In the genomic region with DNA sequence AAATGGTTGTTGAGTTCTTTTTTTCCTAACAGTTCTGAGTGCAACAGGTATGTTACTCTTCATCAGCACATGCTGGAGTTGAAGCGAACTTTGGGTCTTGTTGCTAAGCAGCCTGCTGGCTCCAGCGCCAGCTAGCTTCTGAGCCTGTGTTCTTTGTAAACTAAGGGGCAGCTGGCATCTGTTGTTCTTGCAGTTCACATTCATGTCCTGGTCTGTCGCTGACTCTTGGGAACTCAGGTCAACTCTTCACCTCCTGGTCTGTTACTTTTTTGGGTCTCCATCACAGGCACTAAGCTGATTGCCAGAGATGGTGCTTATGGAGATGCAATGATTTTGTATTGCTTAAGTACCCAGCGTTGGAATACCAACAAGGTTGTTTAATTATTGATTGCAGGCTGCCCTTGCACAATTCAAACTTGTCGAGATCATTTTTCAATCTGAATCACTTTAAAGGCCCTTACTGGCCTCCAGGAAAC, we compare ENCODE assay signal across 20 cellular contexts. TPM values are rescaled to one million over a fixed set of nuclear protein-coding genes. Genes with fewer than 3 reads are reported as not detected.
A peak's percentile ranks its signal among the peaks of the same experiment; 100 is the strongest.
DNase-seq lines count a peak whose midpoint lies in the region; ATAC-seq and TF ChIP-seq lines count a peak whose summit lies in the region.
"Had no signal": no experiment of that assay in that cellular context is flagged by ENCODE, and none has a peak within 500 bp of the region (broad histone marks: within the 10 kb centered on the region; RNA-seq: fewer than 3 reads in every experiment).

No MANE protein-coding gene starts in this region.

- CTCF ChIA-PET in activated naive CD4-positive, alpha-beta T cell treated with anti-CD3 and anti-CD28 coated beads, Interleukin-2, amount 10 ng/mL, durations not matched to agents 7 days and 5 days (lab: Charles Lee) = interaction anchor here (0.7 to 7.8 kb wide), 10 partner anchors 9 to 230 kb away, joined by 3 to 87 read pairs (median 16); no protein-coding TSS in a partner anchor

- intact Hi-C loops in heart right ventricle (cut with DNase I) = loop anchor here in 1 of 10 donors (5.0 kb wide), 1 partner anchor 118 kb away; no protein-coding TSS in a partner anchor
- intact Hi-C loops in cardiac septum (cut with DNase I) = no loop called here

- H3K36me3 ChIP-seq in heart right ventricle = peaks cover 0 to 47% (median 7%) of the 10 kb centered on the region in 9 donors

- H3K9me3 ChIP-seq in heart right ventricle = no peaks in the 10 kb centered on the region
- H3K9me3 ChIP-seq: MG63, Peyer's patch, suprapubic skin had no signal

- H3K4me1 Mint-ChIP-seq in activated naive CD4-positive, alpha-beta T cell treated with anti-CD3 and anti-CD28 coated beads, Interleukin-2, amount 10 ng/mL, durations not matched to agents 7 days and 5 days = peaks cover 48% of the 10 kb centered on the region

- H3K36me3 Mint-ChIP-seq in activated naive CD4-positive, alpha-beta T cell treated with anti-CD3 and anti-CD28 coated beads, Interleukin-2, amount 10 ng/mL, durations not matched to agents 7 days and 5 days = peaks cover 30% of the 10 kb centered on the region

- DNase-seq in heart right ventricle = peak; percentile 22 to 36
- DNase-seq in cardiac septum (ENCODE audit: low spot score) = no peak
- DNase-seq in SHP77 treated with DMSO at 0.1 percent for 48 hours (lab: John Stamatoyannopoulos, UW) = peak; percentile 32
- peak; percentile 34 for DNase-seq in kidney tubule cell (ENCODE audit: low spot score)
- no peak for DNase-seq in mucosa of gallbladder (ENCODE audit: low spot score)
- no peak for DNase-seq in activated naive CD4-positive, alpha-beta T cell treated with anti-CD3 and anti-CD28 coated beads, Interleukin-2, amount 10 ng/mL, durations not matched to agents 7 days and 5 days
- DNase-seq: AML-193, GF-D8, mammary epithelial cell, NCI-H2029 treated with DMSO at 0.1 percent for 48 hours, NCI-H774, nephron progenitor cell, Peyer's patch had no signal

- no peaks in the 10 kb centered on the region for H3K27me3 Mint-ChIP-seq in activated naive CD4-positive, alpha-beta T cell treated with anti-CD3 and anti-CD28 coated beads, Interleukin-2, amount 10 ng/mL, durations not matched to agents 7 days and 5 days

- H3K4me1 ChIP-seq in heart right ventricle = peaks cover 5 to 75% (median 68%) of the 10 kb centered on the region in 9 donors

- WGBS in heart right ventricle, 2 donors = 52 to 66% methylated on average over 5 of the region's 5 CpGs

- H3K9me3 Mint-ChIP-seq in activated naive CD4-positive, alpha-beta T cell treated with anti-CD3 and anti-CD28 coated beads, Interleukin-2, amount 10 ng/mL, durations not matched to agents 7 days and 5 days = no peaks in the 10 kb centered on the region
- H3K9me3 Mint-ChIP-seq: activated T-helper 2 cell treated with anti-CD3 and anti-CD28 coated beads, Interferon-gamma antibody, Interleukin-2, Interleukin-4, amounts not matched to agents 10 μg/mL and 5 μg/mL and 100 μg/mL, durations not matched to agents 14 hours and 24 hours and 36 hours; nephron progenitor cell; WTC11 had no signal

- peak overlapping the region in 2 of 10 donors; percentile 34 to 41 for H3K27ac ChIP-seq in heart right ventricle
- H3K27ac ChIP-seq: Peyer's patch, suprapubic skin had no signal

- H3K27ac Mint-ChIP-seq in activated naive CD4-positive, alpha-beta T cell treated with anti-CD3 and anti-CD28 coated beads, Interleukin-2, amount 10 ng/mL, durations not matched to agents 7 days and 5 days = no peak overlapping the region
- H3K27ac Mint-ChIP-seq: activated T-helper 2 cell treated with anti-CD3 and anti-CD28 coated beads, Interferon-gamma antibody, Interleukin-2, Interleukin-4, amounts not matched to agents 10 μg/mL and 5 μg/mL and 100 μg/mL, durations not matched to agents 14 hours and 24 hours and 36 hours had no signal

- peak in 7 of 8 donors; percentile 31 to 75 (median 42) for ATAC-seq in heart right ventricle
- no peak for ATAC-seq in GM18519 (IDR thresholded peaks at IDR 0.05; ENCODE audit: low FRiP score, unreplicated experiment)
- no peak for ATAC-seq in GM18867 (IDR thresholded peaks at IDR 0.05; ENCODE audit: unreplicated experiment)
- ATAC-seq: HCT116, WTC11 had no signal

- no peak for TF ChIP-seq CTCF in heart right ventricle (IDR thresholded peaks at IDR 0.05)

- H3K4me3 ChIP-seq in heart right ventricle = no peak overlapping the region
- H3K4me3 ChIP-seq: MG63, Peyer's patch, suprapubic skin had no signal

- no peak overlapping the region for H3K4me3 Mint-ChIP-seq in activated naive CD4-positive, alpha-beta T cell treated with anti-CD3 and anti-CD28 coated beads, Interleukin-2, amount 10 ng/mL, durations not matched to agents 7 days and 5 days
- H3K4me3 Mint-ChIP-seq: nephron progenitor cell, WTC11 had no signal

- no peaks in the 10 kb centered on the region for H3K27me3 ChIP-seq in heart right ventricle
- H3K27me3 ChIP-seq: MG63, Peyer's patch, suprapubic skin had no signal

RNA-seq across cellular contexts. Expression of a gene that starts 40.8 kb away (rescaled TPM):
- 10 to 100 TPM; 59.5 to 82.9 (median 65.4) TPM for total RNA-seq in heart right ventricle
- 10 to 100 TPM; 17.5 to 29.8 TPM for polyA plus RNA-seq in heart right ventricle
- total RNA-seq in cardiac septum = 53.8 TPM
- 60.8 TPM for total RNA-seq in mucosa of gallbladder

Comparison
In these comparisons a context has a peak if more than half of its experiments do, and no peak if none do; other contexts are left out.
1. DNase-seq: peak in heart right ventricle (2 of 2), SHP77 treated with DMSO at 0.1 percent for 48 hours (single experiment) and kidney tubule cell (single experiment); none in cardiac septum (single experiment), mucosa of gallbladder (single experiment) and activated naive CD4-positive, alpha-beta T cell treated with anti-CD3 and anti-CD28 coated beads, Interleukin-2, amount 10 ng/mL, durations not matched to agents 7 days and 5 days (single experiment).
2. ATAC-seq: peak in heart right ventricle (7 of 8); none in GM18519 (single experiment) and GM18867 (single experiment).